In genomic region chr20:33673115-33673410, GRCh38 we compare ENCODE assay signal across 9 cellular contexts. TPM values are rescaled to one million over a fixed set of nuclear protein-coding genes. Genes with fewer than 3 reads are reported as not detected.
DNase-seq lines count a peak whose midpoint lies in the region; ATAC-seq, FAIRE-seq and TF ChIP-seq lines count a peak whose summit lies in the region.
"Had no signal": no experiment of that assay in that cellular context is flagged by ENCODE, and none has a peak within 500 bp of the region (broad histone marks: within the 10 kb centered on the region; RNA-seq: fewer than 3 reads in every experiment).

No MANE protein-coding gene starts in this region.

- no peak for FAIRE-seq in RCC 7860 (lab: Jason Lieb, UNC)
- FAIRE-seq: D721Med had no signal

- peak overlapping the region; percentile 57 to 62 for H3K4me3 ChIP-seq in left lung

- TF ChIP-seq CTCF in left lung (IDR thresholded peaks at IDR 0.05), result no peak

- H3K9me3 ChIP-seq in left lung, result no peaks in the 10 kb centered on the region

- CTCF ChIA-PET in activated CD8-positive, alpha-beta memory T cell treated with anti-CD3 and anti-CD28 coated beads, Interleukin-2, amount 10 ng/mL, durations not matched to agents 7 days and 5 days (lab: Charles Lee), result interaction anchor here (1.4 kb wide), 1 partner anchor 12 kb away, joined by 3 read pairs; no protein-coding TSS in a partner anchor

- H3K4me1 Mint-ChIP-seq in activated CD8-positive, alpha-beta memory T cell treated with anti-CD3 and anti-CD28 coated beads, Interleukin-2, amount 10 ng/mL, durations not matched to agents 7 days and 5 days, result peaks cover 46% of the 10 kb centered on the region
- peaks cover 31% of the 10 kb centered on the region for H3K4me1 Mint-ChIP-seq in activated naive CD8-positive, alpha-beta T cell treated with anti-CD3 and anti-CD28 coated beads, Interleukin-2, amount 10 ng/mL, durations not matched to agents 7 days and 5 days

- no peaks in the 10 kb centered on the region for H3K27me3 Mint-ChIP-seq in activated CD8-positive, alpha-beta memory T cell treated with anti-CD3 and anti-CD28 coated beads, Interleukin-2, amount 10 ng/mL, durations not matched to agents 7 days and 5 days
- H3K27me3 Mint-ChIP-seq in activated naive CD8-positive, alpha-beta T cell treated with anti-CD3 and anti-CD28 coated beads, Interleukin-2, amount 10 ng/mL, durations not matched to agents 7 days and 5 days, result no peaks in the 10 kb centered on the region

- H3K36me3 ChIP-seq in left lung, result peaks cover 0 to 11% of the 10 kb centered on the region in 2 donors

- H3K4me3 Mint-ChIP-seq in activated CD8-positive, alpha-beta memory T cell treated with anti-CD3 and anti-CD28 coated beads, Interleukin-2, amount 10 ng/mL, durations not matched to agents 7 days and 5 days, result peak overlapping the region; percentile 85
- H3K4me3 Mint-ChIP-seq in activated naive CD8-positive, alpha-beta T cell treated with anti-CD3 and anti-CD28 coated beads, Interleukin-2, amount 10 ng/mL, durations not matched to agents 7 days and 5 days, result peak overlapping the region; percentile 93

- H3K4me1 ChIP-seq in left lung, result peaks cover 9 to 44% of the 10 kb centered on the region in 2 donors

- intact Hi-C loops in left lung (cut with DNase I), result no loop called here

- no peak for ATAC-seq in activated CD8-positive, alpha-beta memory T cell treated with anti-CD3 and anti-CD28 coated beads, Interleukin-2, amount 10 ng/mL, durations not matched to agents 7 days and 5 days
- ATAC-seq in activated naive CD8-positive, alpha-beta T cell treated with anti-CD3 and anti-CD28 coated beads, Interleukin-2, amount 10 ng/mL, durations not matched to agents 7 days and 5 days (ENCODE audit: low read depth), result no peak
- ATAC-seq in left lung (no peak), GM21737 (IDR thresholded peaks at IDR 0.05; ENCODE audit: unreplicated experiment) (no peak)

- peaks cover 17% of the 10 kb centered on the region for H3K36me3 Mint-ChIP-seq in activated CD8-positive, alpha-beta memory T cell treated with anti-CD3 and anti-CD28 coated beads, Interleukin-2, amount 10 ng/mL, durations not matched to agents 7 days and 5 days
- peaks cover 12% of the 10 kb centered on the region for H3K36me3 Mint-ChIP-seq in activated naive CD8-positive, alpha-beta T cell treated with anti-CD3 and anti-CD28 coated beads, Interleukin-2, amount 10 ng/mL, durations not matched to agents 7 days and 5 days

- H3K27ac Mint-ChIP-seq in activated CD8-positive, alpha-beta memory T cell treated with anti-CD3 and anti-CD28 coated beads, Interleukin-2, amount 10 ng/mL, durations not matched to agents 7 days and 5 days, result peak overlapping the region; percentile 53
- peak overlapping the region; percentile 84 for H3K27ac Mint-ChIP-seq in activated naive CD8-positive, alpha-beta T cell treated with anti-CD3 and anti-CD28 coated beads, Interleukin-2, amount 10 ng/mL, durations not matched to agents 7 days and 5 days

- DNase-seq in activated CD8-positive, alpha-beta memory T cell treated with anti-CD3 and anti-CD28 coated beads, Interleukin-2, amount 10 ng/mL, durations not matched to agents 7 days and 5 days, result no peak
- DNase-seq in activated CD8-positive, alpha-beta memory T cell treated with anti-CD3 and anti-CD28 coated beads, Interleukin-2, amount 50 U/mL, for 48 hours, result no peak
- no peak for DNase-seq in activated naive CD8-positive, alpha-beta T cell treated with anti-CD3 and anti-CD28 coated beads, Interleukin-2, amount 10 ng/mL, durations not matched to agents 7 days and 5 days
- DNase-seq in left lung, result peak in 1 of 2 donors; percentile 34
- DNase-seq in RCC 7860 (ENCODE audit: low spot score), result no peak
- no peak for DNase-seq in stimulated activated CD4-positive, alpha-beta T cell treated with anti-CD3 and anti-CD28 coated beads, Interleukin-2, amount 100 ng/mL, for 24 hours

- H3K27ac ChIP-seq in left lung (no peak overlapping the region), temporal lobe (ENCODE audit: low read depth, low read length) (peak overlapping the region; percentile 47)

- no peaks in the 10 kb centered on the region for H3K9me3 Mint-ChIP-seq in activated CD8-positive, alpha-beta memory T cell treated with anti-CD3 and anti-CD28 coated beads, Interleukin-2, amount 10 ng/mL, durations not matched to agents 7 days and 5 days (ENCODE audit: low read depth)
- H3K9me3 Mint-ChIP-seq in activated naive CD8-positive, alpha-beta T cell treated with anti-CD3 and anti-CD28 coated beads, Interleukin-2, amount 10 ng/mL, durations not matched to agents 7 days and 5 days, result no peaks in the 10 kb centered on the region

- no peaks in the 10 kb centered on the region for H3K27me3 ChIP-seq in left lung

- POLR2A ChIA-PET in activated naive CD8-positive, alpha-beta T cell treated with anti-CD3 and anti-CD28 coated beads, Interleukin-2, amount 10 ng/mL, durations not matched to agents 7 days and 5 days (lab: Charles Lee), result interaction anchor here (1.1 to 1.3 kb wide), 2 partner anchors 12 to 59 kb away, joined by 5 to 7 read pairs; partner anchors contain the start of gene ZNF341

RNA-seq across cellular contexts. Expression of gene NECAB3, which starts 1.2 kb away (rescaled TPM):
- total RNA-seq in activated CD8-positive, alpha-beta memory T cell treated with anti-CD3 and anti-CD28 coated beads, Interleukin-2, amount 10 ng/mL, durations not matched to agents 7 days and 5 days, result 10 to 100 TPM; 28.3 to 34.0 TPM
- total RNA-seq in activated naive CD8-positive, alpha-beta T cell treated with anti-CD3 and anti-CD28 coated beads, Interleukin-2, amount 10 ng/mL, durations not matched to agents 7 days and 5 days, result 10 to 100 TPM; 36.3 to 37.7 TPM
- 10 to 100 TPM; 53.7 to 72.9 TPM for total RNA-seq in left lung
- 25.1 TPM for total RNA-seq in temporal lobe

RNA-seq across cellular contexts. Expression of gene ACTL10, which starts 6.3 kb away (rescaled TPM):
- total RNA-seq in activated CD8-positive, alpha-beta memory T cell treated with anti-CD3 and anti-CD28 coated beads, Interleukin-2, amount 10 ng/mL, durations not matched to agents 7 days and 5 days, result 1 to 10 TPM; 3.7 to 3.9 TPM
- total RNA-seq in activated naive CD8-positive, alpha-beta T cell treated with anti-CD3 and anti-CD28 coated beads, Interleukin-2, amount 10 ng/mL, durations not matched to agents 7 days and 5 days, result 1 to 10 TPM; 4.4 to 4.9 TPM
- total RNA-seq in left lung, result 1 to 10 TPM; 1.2 to 2.3 TPM
- total RNA-seq in temporal lobe, result 0.74 TPM

RNA-seq across cellular contexts. Expression of gene C20orf144, which starts 10.9 kb away (rescaled TPM):
- under 1 TPM; 0.30 to 0.53 TPM for total RNA-seq in activated CD8-positive, alpha-beta memory T cell treated with anti-CD3 and anti-CD28 coated beads, Interleukin-2, amount 10 ng/mL, durations not matched to agents 7 days and 5 days
- under 1 TPM; 0.39 to 0.43 TPM for total RNA-seq in activated naive CD8-positive, alpha-beta T cell treated with anti-CD3 and anti-CD28 coated beads, Interleukin-2, amount 10 ng/mL, durations not matched to agents 7 days and 5 days
- total RNA-seq in left lung (under 1 TPM in 1 of 2 donors, not detected in 1; 0.24 TPM), temporal lobe (not detected)

RNA-seq across cellular contexts. Expression of gene E2F1, which starts 13.1 kb away (rescaled TPM):
- total RNA-seq in activated CD8-positive, alpha-beta memory T cell treated with anti-CD3 and anti-CD28 coated beads, Interleukin-2, amount 10 ng/mL, durations not matched to agents 7 days and 5 days, result 100 to 1,000 TPM in 1 of 2 experiments, 10 to 100 TPM in 1; 87.7 to 100 TPM
- total RNA-seq in activated naive CD8-positive, alpha-beta T cell treated with anti-CD3 and anti-CD28 coated beads, Interleukin-2, amount 10 ng/mL, durations not matched to agents 7 days and 5 days, result 10 to 100 TPM; 62.5 to 68.4 TPM
- total RNA-seq in left lung, result 10 to 100 TPM; 14.2 to 23.6 TPM
- total RNA-seq in temporal lobe, result 2.0 TPM

RNA-seq across cellular contexts. Expression of gene PXMP4, which starts 47.0 kb away (rescaled TPM):
- total RNA-seq in activated CD8-positive, alpha-beta memory T cell treated with anti-CD3 and anti-CD28 coated beads, Interleukin-2, amount 10 ng/mL, durations not matched to agents 7 days and 5 days, result 10 to 100 TPM; 11.9 to 15.6 TPM
- 10 to 100 TPM; 13.4 to 19.2 TPM for total RNA-seq in activated naive CD8-positive, alpha-beta T cell treated with anti-CD3 and anti-CD28 coated beads, Interleukin-2, amount 10 ng/mL, durations not matched to agents 7 days and 5 days
- 10 to 100 TPM; 25.4 to 47.5 TPM for total RNA-seq in left lung
- total RNA-seq in temporal lobe, result 9.1 TPM
